In genomic region chr9:127698985-127699670, GRCh38 we compare ENCODE assay signal across 9 cellular contexts. TPM values are rescaled to one million over a fixed set of nuclear protein-coding genes. Genes with fewer than 3 reads are reported as not detected.
A peak's percentile ranks its signal among the peaks of the same experiment; 100 is the strongest.
DNase-seq lines count a peak whose midpoint lies in the region; TF ChIP-seq lines count a peak whose summit lies in the region.
"Had no signal": no experiment of that assay in that cellular context is flagged by ENCODE, and none has a peak within 500 bp of the region (broad histone marks: within the 10 kb centered on the region; RNA-seq: fewer than 3 reads in every experiment).

No MANE protein-coding gene starts in this region.

- 24% methylated on average over 41 of the region's 41 CpGs for WGBS in smooth muscle cell (ENCODE audit: low lambda C conversion rate)

- H3K79me2 ChIP-seq in Karpas-422 (ENCODE audit: low read length) (no peaks in the 10 kb centered on the region), smooth muscle cell (ENCODE audit: low read depth) (no peaks in the 10 kb centered on the region)

- H2AFZ ChIP-seq in Karpas-422 (ENCODE audit: low read length), result peak overlapping the region; percentile 67; the same call in 1 of the 2 replicates
- H2AFZ ChIP-seq in smooth muscle cell (ENCODE audit: low read depth), result peak overlapping the region; percentile 62

- peaks cover 0 to 6% (median 0%) of the 10 kb centered on the region in 11 experiments; a peak in 3 of 22 replicates for H3K9me3 ChIP-seq in BLaER1 treated with 17β-estradiol and CSF1 and Interleukin-3, amounts not matched to agents 10 nM and 100 nM (replicated peaks in 1 of 11)
- no peaks in the 10 kb centered on the region for H3K9me3 ChIP-seq in Karpas-422 (ENCODE audit: low read length)
- H3K9me3 ChIP-seq in smooth muscle cell (replicated peaks; ENCODE audit: low read depth), result no peaks in the 10 kb centered on the region

- DNase-seq in GM20000 (ENCODE audit: low spot score) (peak; percentile 95), Karpas-422 (peak; percentile 92), cerebellar cortex (ENCODE audit: low spot score) (peak; percentile 99), iris pigment epithelial cell (ENCODE audit: low read depth) (peak; percentile 99), smooth muscle cell (lab: John Stamatoyannopoulos, UW; ENCODE audit: unreplicated experiment) (peak; percentile 74), Kasumi-1 (lab: John Stamatoyannopoulos, UW) (no peak)
- peak; percentile 74 to 81 for DNase-seq in activated CD4-positive, alpha-beta T cell treated with anti-CD3 and anti-CD28 coated beads for 24 hours (ENCODE audit: low read depth in 2 of 2)

- H3K9me2 ChIP-seq in Karpas-422 (replicated peaks; ENCODE audit: insufficient read depth, low read length), result no peaks in the 10 kb centered on the region

- H3K4me1 ChIP-seq in BLaER1 treated with 17β-estradiol and CSF1 and Interleukin-3, amounts not matched to agents 10 nM and 100 nM, result no peaks in the 10 kb centered on the region
- H3K4me1 ChIP-seq in Karpas-422 (ENCODE audit: low read length) (peaks cover 7% of the 10 kb centered on the region), smooth muscle cell (ENCODE audit: low read depth) (no peaks in the 10 kb centered on the region)

- H3K9ac ChIP-seq in BLaER1 treated with 17β-estradiol and CSF1 and Interleukin-3, amounts not matched to agents 10 nM and 100 nM, result no peak overlapping the region
- peak overlapping the region; percentile 47 for H3K9ac ChIP-seq in Karpas-422 (ENCODE audit: low read length)
- H3K9ac ChIP-seq in smooth muscle cell (ENCODE audit: low read depth), result peak overlapping the region; percentile 27

- peak overlapping the region in 7 of 11 experiments; percentile 5 to 38 (median 12); a peak in 7 of 22 replicates for H3K4me2 ChIP-seq in BLaER1 treated with 17β-estradiol and CSF1 and Interleukin-3, amounts not matched to agents 10 nM and 100 nM
- H3K4me2 ChIP-seq in Karpas-422 (ENCODE audit: low read depth, low read length, poor library complexity, severe bottlenecking) (peak overlapping the region; percentile 52), smooth muscle cell (peak overlapping the region; percentile 68)

- H3K36me3 ChIP-seq in BLaER1 treated with 17β-estradiol and CSF1 and Interleukin-3, amounts not matched to agents 10 nM and 100 nM, result peaks cover 0 to 8% (median 6%) of the 10 kb centered on the region in 11 experiments; a peak in 7 of 22 replicates
- H3K36me3 ChIP-seq in Karpas-422 (ENCODE audit: insufficient read depth, low read length) (no peaks in the 10 kb centered on the region), smooth muscle cell (ENCODE audit: low read depth) (no peaks in the 10 kb centered on the region)

- H3K4me3 ChIP-seq in BLaER1 treated with 17β-estradiol and CSF1 and Interleukin-3, amounts not matched to agents 10 nM and 100 nM, result no peak overlapping the region
- H3K4me3 ChIP-seq in Karpas-422 (ENCODE audit: low read length), result peak overlapping the region; percentile 42; the same call in 1 of the 2 replicates
- H3K4me3 ChIP-seq in smooth muscle cell, result peak overlapping the region; percentile 39

- H3K27ac ChIP-seq in BLaER1 treated with 17β-estradiol and CSF1 and Interleukin-3, amounts not matched to agents 10 nM and 100 nM, result no peak overlapping the region
- H3K27ac ChIP-seq in Karpas-422 (ENCODE audit: low read length), result no peak overlapping the region
- H3K27ac ChIP-seq in smooth muscle cell (ENCODE audit: low read depth), result peak overlapping the region; percentile 54

- H3K27me3 ChIP-seq in BLaER1 treated with 17β-estradiol and CSF1 and Interleukin-3, amounts not matched to agents 10 nM and 100 nM, result peaks cover 0 to 11% (median 6%) of the 10 kb centered on the region in 11 experiments; a peak in 11 of 22 replicates
- no peaks in the 10 kb centered on the region for H3K27me3 ChIP-seq in Karpas-422 (ENCODE audit: low read length)
- H3K27me3 ChIP-seq in smooth muscle cell (ENCODE audit: low read depth), result no peaks in the 10 kb centered on the region

- TF ChIP-seq CTCF in GM20000 (IDR thresholded peaks at IDR 0.05; ENCODE audit: extremely low read depth, missing control alignments) (no peak), smooth muscle cell (IDR thresholded peaks at IDR 0.05; ENCODE audit: borderline replicate concordance, insufficient read depth, poor library complexity, severe bottlenecking) (no peak)

- H4K20me1 ChIP-seq in BLaER1 treated with 17β-estradiol and CSF1 and Interleukin-3, amounts not matched to agents 10 nM and 100 nM, result peaks cover 0 to 3% (median 0%) of the 10 kb centered on the region in 11 experiments; a peak in 2 of 22 replicates
- no peaks in the 10 kb centered on the region for H4K20me1 ChIP-seq in Karpas-422 (ENCODE audit: insufficient read depth, low read depth, low read length)
- no peaks in the 10 kb centered on the region for H4K20me1 ChIP-seq in smooth muscle cell (ENCODE audit: low read depth)

- H3F3A ChIP-seq in smooth muscle cell (ENCODE audit: low read depth), result peaks cover 6% of the 10 kb centered on the region

RNA-seq across cellular contexts. Expression of gene CFAP157, which starts 7.7 kb away (rescaled TPM):
- not detected in 2 replicates for total RNA-seq in Karpas-422 (2014; rRNA removed; shearing (Covaris generic); ENCODE audit: low replicate concordance)
- not detected in 2 replicates for total RNA-seq in smooth muscle cell
- 0.33 and 0.41 TPM in 2 replicates for polyA plus RNA-seq in smooth muscle cell
- total RNA-seq: HT1080 had no signal

RNA-seq across cellular contexts. Expression of gene PTRH1, which starts 16.3 kb away (rescaled TPM):
- total RNA-seq in Karpas-422 (2014; rRNA removed; shearing (Covaris generic); ENCODE audit: low replicate concordance), result 10.6 and 24.9 TPM in 2 replicates
- total RNA-seq in smooth muscle cell, result 5.6 and 11.9 TPM in 2 replicates
- 33.8 and 34.7 TPM in 2 replicates for polyA plus RNA-seq in smooth muscle cell

RNA-seq across cellular contexts. Expression of gene TTC16, which starts 16.8 kb away (rescaled TPM):
- total RNA-seq in Karpas-422 (2014; rRNA removed; shearing (Covaris generic); ENCODE audit: low replicate concordance), result not detected in 2 replicates
- total RNA-seq in smooth muscle cell, result not detected in 2 replicates
- polyA plus RNA-seq in smooth muscle cell, result 0.22 TPM in 1 of 2 replicates, not detected in the other
- total RNA-seq: HT1080 had no signal

RNA-seq across cellular contexts. Expression of gene TOR2A, which starts 36.0 kb away (rescaled TPM):
- 10.7 and 12.7 TPM in 2 replicates for total RNA-seq in Karpas-422 (2014; rRNA removed; shearing (Covaris generic); ENCODE audit: low replicate concordance)
- 6.5 and 7.3 TPM in 2 replicates for total RNA-seq in smooth muscle cell
- 11.5 and 12.3 TPM in 2 replicates for polyA plus RNA-seq in smooth muscle cell

Comparison
In these comparisons a context has a peak if more than half of its experiments do, and no peak if none do; other contexts are left out.
1. H3K4me2 ChIP-seq: peak in every context shown above with its lines; median percentile 68 in smooth muscle cell; 52 in Karpas-422; 12 in BLaER1 treated with 17β-estradiol and CSF1 and Interleukin-3, amounts not matched to agents 10 nM and 100 nM.
2. H3K4me3 ChIP-seq: peak in Karpas-422 (single experiment) and smooth muscle cell (single experiment); none in BLaER1 treated with 17β-estradiol and CSF1 and Interleukin-3, amounts not matched to agents 10 nM and 100 nM (0 of 10).
3. H3K9ac ChIP-seq: peak in Karpas-422 (single experiment) and smooth muscle cell (single experiment); none in BLaER1 treated with 17β-estradiol and CSF1 and Interleukin-3, amounts not matched to agents 10 nM and 100 nM (0 of 11).
4. DNase-seq: peak in GM20000 (single experiment), Karpas-422 (single experiment), activated CD4-positive, alpha-beta T cell treated with anti-CD3 and anti-CD28 coated beads for 24 hours (2 of 2), cerebellar cortex (single experiment), iris pigment epithelial cell (single experiment) and smooth muscle cell (single experiment); none in Kasumi-1 (0 of 2).